9 cellular contexts compared by ENCODE assay signal in the genomic region with DNA sequence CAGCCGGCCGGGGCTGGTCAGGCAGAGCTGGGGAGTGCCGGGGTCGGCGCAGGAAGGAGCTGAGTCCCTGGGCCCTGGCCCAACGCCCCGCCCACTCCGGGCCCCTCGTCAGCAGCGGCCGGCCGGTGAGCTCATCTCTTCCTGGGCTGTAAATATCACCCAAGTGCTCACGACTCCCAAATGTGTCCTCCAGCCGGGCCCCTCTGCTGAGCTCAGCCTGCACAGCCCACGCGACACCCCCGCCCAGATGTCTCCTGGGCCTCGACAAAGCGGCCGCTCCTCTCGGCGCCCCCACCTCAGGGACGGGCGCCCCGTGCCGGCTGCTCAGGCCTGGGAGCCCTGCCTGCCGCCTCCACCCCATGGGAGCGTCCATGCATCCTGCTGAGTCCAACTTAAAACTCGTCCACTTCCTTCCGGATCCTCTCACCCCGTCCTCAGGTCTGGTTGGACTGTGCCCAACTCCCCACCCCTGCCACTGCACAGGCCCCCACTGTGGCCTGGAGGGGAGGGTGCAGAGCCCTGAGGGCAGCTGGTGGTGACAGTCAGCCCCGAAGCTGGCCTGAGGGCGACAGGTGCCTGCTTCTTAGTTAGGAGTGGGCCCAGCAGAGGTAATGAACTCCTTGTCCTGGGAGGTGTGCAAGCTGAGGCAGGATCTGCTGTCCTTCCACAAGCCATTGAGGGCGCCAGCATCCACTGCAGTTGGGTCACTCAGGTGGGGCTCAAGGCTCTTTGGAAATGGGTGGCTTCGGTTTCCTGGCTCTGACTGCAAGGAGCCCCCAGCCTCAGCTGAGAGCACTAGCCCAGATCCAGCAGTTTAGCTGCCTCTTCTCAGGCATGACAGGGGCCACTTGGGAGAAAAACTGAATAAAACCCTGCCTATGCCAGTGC. TPM values are rescaled to one million over a fixed set of nuclear protein-coding genes. Genes with fewer than 3 reads are reported as not detected.
A peak's percentile ranks its signal among the peaks of the same experiment; 100 is the strongest.
DNase-seq lines count a peak whose midpoint lies in the region; ATAC-seq, FAIRE-seq and TF ChIP-seq lines count a peak whose summit lies in the region.
"Had no signal": no experiment of that assay in that cellular context is flagged by ENCODE, and none has a peak within 500 bp of the region (broad histone marks: within the 10 kb centered on the region; RNA-seq: fewer than 3 reads in every experiment).

No MANE protein-coding gene starts in this region.

- H3K27me3 Mint-ChIP-seq in type B pancreatic cell = no peaks in the 10 kb centered on the region

- H2AFZ ChIP-seq in GM23248 = peak overlapping the region; percentile 58; the same call in 1 of the 2 replicates
- peak overlapping the region; percentile 68 for H2AFZ ChIP-seq in K562 (ENCODE audit: low read depth, low read length)

- TF ChIP-seq CTCF in K562 (IDR thresholded peaks at IDR 0.05 in 2 of 3, conservative IDR thresholded peaks at IDR 0.05 in 1 of 3; ENCODE audit: insufficient read depth in 2 of 3, low read depth in 1 of 3, low read length in 3 of 3) = 0 out of 6 replicates have a peak, but pooled peaks of 1 of the 3 experiments have one; percentile 7
- TF ChIP-seq CTCF in mucosa of descending colon (IDR thresholded peaks at IDR 0.05) = no peak
- no peak for TF ChIP-seq CTCF in type B pancreatic cell (conservative IDR thresholded peaks at IDR 0.05)

- WGBS in GM23248 (ENCODE audit: low coverage in 1 of 2, low lambda C conversion rate in 2 of 2, missing lambda C conversion rate in 2 of 2), 2 experiments = 32 to 38% methylated on average over 32 to 35 of the region's 35 CpGs
- WGBS in K562 (ENCODE audit: insufficient coverage, low coverage, missing lambda C conversion rate) = 13% methylated on average over 35 of the region's 35 CpGs

- H3K4me3 Mint-ChIP-seq in type B pancreatic cell = no peak overlapping the region

- H3K9me2 ChIP-seq in GM23248 (ENCODE audit: insufficient read depth) = no peaks in the 10 kb centered on the region

- H4K20me1 ChIP-seq in GM23248 (ENCODE audit: insufficient read depth) = no peaks in the 10 kb centered on the region
- H4K20me1 ChIP-seq in K562 (replicated peaks; ENCODE audit: control insufficient read depth, insufficient read depth, low read length) = peaks cover 62% of the 10 kb centered on the region

- H3K4me1 Mint-ChIP-seq in type B pancreatic cell (ENCODE audit: unreplicated experiment) = peaks cover 15% of the 10 kb centered on the region

- no peaks in the 10 kb centered on the region for H3F3A ChIP-seq in GM23248 (ENCODE audit: insufficient read depth)

- H3K79me2 ChIP-seq in GM23248 (ENCODE audit: insufficient read depth) (no peaks in the 10 kb centered on the region), K562 (ENCODE audit: control insufficient read depth, insufficient read depth, low read length) (no peaks in the 10 kb centered on the region)

- TF ChIP-seq RAD21 in K562 (CRISPR knock-in tag; conservative IDR thresholded peaks at IDR 0.05 in 1 of 2, IDR thresholded peaks at IDR 0.05 in 1 of 2) = no peak

- H3K9me3 Mint-ChIP-seq in type B pancreatic cell = no peaks in the 10 kb centered on the region

- DNase-seq in A172 (ENCODE audit: low spot score) (peak; percentile 4), GM23248 (peak; percentile 40), K562 (ENCODE audit: extremely low read depth in 1 of 4, low spot score in 3 of 4) (peak; percentile 63 to 88 (median 82)), mucosa of descending colon (no peak), SIG-M5 (lab: John Stamatoyannopoulos, UW) (no peak), NCI-H2196 treated with DMSO at 0.1 percent for 48 hours (lab: John Stamatoyannopoulos, UW; ENCODE audit: unreplicated experiment) (no peak), type B pancreatic cell (ENCODE audit: extremely low spot score, unreplicated experiment) (no peak)

- no peak overlapping the region for H3K4me2 ChIP-seq in GM23248 (ENCODE audit: unreplicated experiment)
- no peak overlapping the region for H3K4me2 ChIP-seq in K562 (ENCODE audit: insufficient read depth, low read length)

- no peaks in the 10 kb centered on the region for H3K36me3 Mint-ChIP-seq in type B pancreatic cell

- ATAC-seq in K562 = peak; percentile 52
- peak; percentile 15 for ATAC-seq in mucosa of descending colon
- no peak for ATAC-seq in GM21723 (IDR thresholded peaks at IDR 0.05; ENCODE audit: unreplicated experiment)

- peak; percentile 65 for FAIRE-seq in K562 (lab: Jason Lieb, UNC)

- no TSS peak for BruUV-seq in K562 (replicated peaks; lab: Mats Ljungman, UMichigan)

- H3K36me3 ChIP-seq in GM23248 (ENCODE audit: low read depth) (no peaks in the 10 kb centered on the region), K562 (ENCODE audit: control insufficient read depth, insufficient read depth, low read length) (no peaks in the 10 kb centered on the region), mucosa of descending colon (ENCODE audit: low read depth) (no peaks in the 10 kb centered on the region)
- H3K36me3 ChIP-seq: adrenal gland had no signal

- H3K27me3 ChIP-seq in GM23248 (replicated peaks; ENCODE audit: insufficient read depth) = no peaks in the 10 kb centered on the region
- peaks cover 36 to 98% of the 10 kb centered on the region in 2 experiments for H3K27me3 ChIP-seq in K562 (ENCODE audit: control insufficient read depth in 2 of 2, insufficient read depth in 2 of 2, low read length in 2 of 2)
- H3K27me3 ChIP-seq: adrenal gland had no signal

- H3K27ac Mint-ChIP-seq in type B pancreatic cell = no peak overlapping the region

- H3K4me3 ChIP-seq in GM23248 (no peak overlapping the region), K562 (no peak overlapping the region), mucosa of descending colon (no peak overlapping the region)
- H3K4me3 ChIP-seq: adrenal gland had no signal

- TF ChIP-seq EP300 in K562 (IDR thresholded peaks at IDR 0.05; ENCODE audit: low read length) = no peak

- H3K9ac ChIP-seq in GM23248 (no peak overlapping the region), K562 (ENCODE audit: insufficient read depth in 1 of 2, low read depth in 2 of 2, low read length in 2 of 2) (peak overlapping the region in 1 of 2 experiments; percentile 79; a peak in 2 of 4 replicates)

- intact Hi-C loops in K562 (cut with micrococcal nuclease) = loop anchor here (2.0 to 10.0 kb wide), 3 partner anchors 33 to 265 kb away; no protein-coding TSS in a partner anchor
- intact Hi-C loops in mucosa of descending colon (cut with DNase I, micrococcal nuclease) = no loop called here

- H3K9me1 ChIP-seq in K562 (ENCODE audit: control insufficient read depth, insufficient read depth, low read length) = peaks cover 6% of the 10 kb centered on the region

- peaks cover 5% of the 10 kb centered on the region for H3K4me1 ChIP-seq in GM23248 (ENCODE audit: insufficient read depth)
- peaks cover 14 to 93% of the 10 kb centered on the region in 2 experiments; a peak in 3 of 5 replicates for H3K4me1 ChIP-seq in K562 (replicated peaks in 1 of 2; ENCODE audit: control insufficient read depth in 2 of 2, insufficient read depth in 2 of 2, low read length in 2 of 2)
- H3K4me1 ChIP-seq in mucosa of descending colon (ENCODE audit: low read depth) = peaks cover 3% of the 10 kb centered on the region
- H3K4me1 ChIP-seq: adrenal gland had no signal

- H3K9me3 ChIP-seq in GM23248 (ENCODE audit: low read depth) (no peaks in the 10 kb centered on the region), K562 (replicated peaks; ENCODE audit: control insufficient read depth, insufficient read depth, low read depth, low read length) (no peaks in the 10 kb centered on the region), mucosa of descending colon (no peaks in the 10 kb centered on the region)
- H3K9me3 ChIP-seq: adrenal gland had no signal

- no peak for TF ChIP-seq POLR2A in K562 (conservative IDR thresholded peaks at IDR 0.05)

- POLR2A ChIA-PET in K562 (lab: Yijun Ruan, JAX) = interaction anchor here (0.5 to 4.4 kb wide), 18 partner anchors 8 to 853 kb away, joined by 3 to 27 read pairs (median 3); a partner anchor contains a TSS

- CTCF ChIA-PET in K562 (lab: Yijun Ruan, JAX; ENCODE audit: low intra/inter-chr PET ratio) = interaction anchor here (1.6 to 1.8 kb wide), 2 partner anchors 64 to 83 kb away, joined by 3 to 17 read pairs; no protein-coding TSS in a partner anchor

- H3K27ac ChIP-seq in GM23248 (no peak overlapping the region), K562 (ENCODE audit: extremely low read depth, low read depth, low read length) (no peak overlapping the region)

- in situ Hi-C loops in GM23248 (cut with MboI) = no loop called here
- in situ Hi-C loops in K562 (cut with MboI) = no loop called here

TF ChIP-seq in K562, 482 proteins besides CTCF, POLR2A, EP300 and RAD21 (continues in another document):
- TF ChIP-seq NRF1 (conservative IDR thresholded peaks at IDR 0.05 in 1 of 2, IDR thresholded peaks at IDR 0.05 in 1 of 2) (peak; percentile 47 to 54; a peak in 3 of 4 replicates), PRMT5 (CRISPR knock-in tag; IDR thresholded peaks at IDR 0.05) (0 out of 2 replicates have a peak, but pooled peaks have one; percentile 52)

RNA-seq across cellular contexts. Expression of a gene that starts 28.8 kb away (rescaled TPM):
- 10.9 and 15.6 TPM in 2 replicates for total RNA-seq in A172 (2014; rRNA removed; shearing (Covaris generic))
- total RNA-seq in GM23248 (2014; rRNA removed; shearing (Covaris generic)) = 1.4 TPM in 1 of 2 replicates, not detected in the other
- polyA plus RNA-seq in GM23248 (2016; fragmentation: Nextera tagmentation; extraction: Ambion mirVana) = 0.25 and 0.47 TPM in 2 replicates
- 0.62 and 4.8 TPM in 2 replicates for total RNA-seq in K562 (2011; cell fraction: chromatin; rRNA removed; ENCODE audit: low replicate concordance)
- 7.4 and 9.8 TPM in 2 replicates for total RNA-seq in K562 (2011; cell fraction: nucleolus; rRNA removed)
- total RNA-seq in K562 (2011; cell fraction: nucleoplasm; rRNA removed) = 3.2 and 3.7 TPM in 2 replicates
- 1.5 and 2.3 TPM in 2 replicates for total RNA-seq in K562 (2014; rRNA removed)
- total RNA-seq in K562 (2014; rRNA removed; fragmentation: Illumina TruSeq; extraction: Trizol) = not detected in 2 replicates
- 0.41 and 0.43 TPM in 2 replicates for total RNA-seq in K562 (2015; rRNA removed; fragmentation: Illumina TruSeq; extraction: Trizol)
- 2.8 and 3.0 TPM in 2 replicates for total RNA-seq in K562 (2021)
- 1.3 and 4.4 TPM in 2 replicates for polyA plus RNA-seq in K562 (2011; rRNA removed)
- polyA plus RNA-seq in K562 (2011; cell fraction: cytosol; rRNA removed) = 5.9 and 9.9 TPM in 2 replicates
- polyA plus RNA-seq in K562 (2011; cell fraction: nucleus; rRNA removed) = 2.9 and 3.5 TPM in 2 replicates
- polyA plus RNA-seq in K562 (2012) = 2.9 and 4.6 TPM in 2 replicates
- polyA plus RNA-seq in K562 (2014; fragmentation: Illumina TruSeq; extraction: Trizol) = 0.46 TPM in 1 of 2 replicates, not detected in the other
- under 1 TPM in 1 of 2 experiments, not detected in 1; 0.04 TPM for polyA plus RNA-seq in K562 (2014; fragmentation: Nextera tagmentation; extraction: Ambion mirVana)
- 1.2 and 2.3 TPM in 2 replicates for polyA plus RNA-seq in K562 (2014; rRNA removed)
- 1.0 and 1.5 TPM in 2 replicates for polyA minus RNA-seq in K562 (2011; rRNA and poly(A)+ RNA removed)
- polyA minus RNA-seq in K562 (2011; cell fraction: cytosol; rRNA and poly(A)+ RNA removed) = 5.1 and 13.6 TPM in 2 replicates
- polyA minus RNA-seq in K562 (2011; cell fraction: nucleus; rRNA and poly(A)+ RNA removed) = 0.40 and 1.3 TPM in 2 replicates
- total RNA-seq in mucosa of descending colon = 1 to 10 TPM; 1.6 to 3.5 (median 2.5) TPM
- 9.0 and 12.8 TPM in 2 replicates for total RNA-seq in type B pancreatic cell (ENCODE audit: low replicate concordance)

Comparison
In these comparisons a context has a peak if more than half of its experiments do, and no peak if none do; other contexts are left out.
1. DNase-seq: peak in A172 (single experiment), GM23248 (single experiment) and K562 (4 of 4); none in mucosa of descending colon (0 of 3), SIG-M5 (single experiment), NCI-H2196 treated with DMSO at 0.1 percent for 48 hours (single experiment) and type B pancreatic cell (single experiment).